In genomic region chrX:78103001-78103634, GRCh38 we compare ENCODE assay signal across 1 cellular context.
TF ChIP-seq lines count a peak whose summit lies in the region.

No MANE protein-coding gene starts in this region.

TF ChIP-seq in GM12878, 131 proteins besides CTCF, POLR2A, EP300 and RAD21:
- peak; percentile 86 for TF ChIP-seq MLLT1 (IDR thresholded peaks at IDR 0.05)
- no peak for TF ChIP-seq RBBP5 (conservative IDR thresholded peaks at IDR 0.05)
- TF ChIP-seq ZBTB33 (IDR thresholded peaks at IDR 0.05) = peak; percentile 11; the same call in 1 of the 2 replicates
- no peak for TF ChIP-seq CREB1 (IDR thresholded peaks at IDR 0.05; ENCODE audit: low read depth)
- TF ChIP-seq RELA (IDR thresholded peaks at IDR 0.05; ENCODE audit: borderline replicate concordance, partially characterized antibody) = no peak
- TF ChIP-seq USF1 (IDR thresholded peaks at IDR 0.05; ENCODE audit: borderline replicate concordance, extremely low read length, insufficient read depth, low read depth, low read length) = no peak
